In the genomic region with DNA sequence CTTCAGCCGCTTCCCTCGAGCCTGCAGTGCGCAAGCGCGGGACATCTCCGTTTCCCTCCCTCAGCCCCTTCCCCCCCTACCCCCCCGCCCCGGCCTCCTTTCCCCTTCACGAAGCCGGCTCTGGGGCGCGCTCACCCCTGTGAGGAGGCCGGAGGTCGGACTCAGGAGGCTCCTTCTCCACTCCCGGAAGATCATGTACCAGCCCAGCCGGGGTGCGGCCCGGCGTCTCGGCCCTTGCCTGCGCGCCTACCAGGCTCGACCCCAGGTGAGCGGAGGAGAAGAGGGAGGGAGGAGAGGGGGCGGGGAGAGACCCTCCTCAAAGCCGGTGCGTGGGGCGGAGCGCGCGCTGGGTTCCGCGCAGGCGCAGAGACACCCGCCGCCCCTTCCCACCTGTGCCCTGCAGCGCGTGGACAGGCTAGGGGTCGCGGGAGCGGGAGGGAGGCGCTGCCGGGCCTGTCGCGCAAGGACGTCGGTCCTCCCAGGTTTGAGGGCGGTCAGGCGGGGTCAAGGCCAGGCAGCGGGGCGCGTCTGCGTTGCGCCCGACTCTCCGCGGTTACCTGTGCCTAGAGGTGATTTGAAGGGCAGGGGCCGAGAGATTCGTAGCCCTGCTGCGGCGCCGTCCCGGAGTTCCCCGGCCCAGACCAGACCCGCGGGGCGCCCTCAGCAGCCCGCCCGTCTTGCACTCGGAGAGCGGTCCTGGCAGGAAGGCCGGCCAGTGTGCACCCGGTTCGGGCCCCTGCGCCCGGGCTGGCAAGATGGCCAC, we compare ENCODE assay signal across 1 cellular context.
A peak's percentile ranks its signal among the peaks of the same experiment; 100 is the strongest.
TF ChIP-seq lines count a peak whose summit lies in the region.

C6orf136 (plus strand) TSS at position 95 of the 763 bp plus-strand sequence; CDS start at position 194, 99 bp downstream.

TF ChIP-seq in K562, 482 proteins besides CTCF, POLR2A, EP300 and RAD21 (continued from another document and continues in another):
- TF ChIP-seq, protein P1, sequence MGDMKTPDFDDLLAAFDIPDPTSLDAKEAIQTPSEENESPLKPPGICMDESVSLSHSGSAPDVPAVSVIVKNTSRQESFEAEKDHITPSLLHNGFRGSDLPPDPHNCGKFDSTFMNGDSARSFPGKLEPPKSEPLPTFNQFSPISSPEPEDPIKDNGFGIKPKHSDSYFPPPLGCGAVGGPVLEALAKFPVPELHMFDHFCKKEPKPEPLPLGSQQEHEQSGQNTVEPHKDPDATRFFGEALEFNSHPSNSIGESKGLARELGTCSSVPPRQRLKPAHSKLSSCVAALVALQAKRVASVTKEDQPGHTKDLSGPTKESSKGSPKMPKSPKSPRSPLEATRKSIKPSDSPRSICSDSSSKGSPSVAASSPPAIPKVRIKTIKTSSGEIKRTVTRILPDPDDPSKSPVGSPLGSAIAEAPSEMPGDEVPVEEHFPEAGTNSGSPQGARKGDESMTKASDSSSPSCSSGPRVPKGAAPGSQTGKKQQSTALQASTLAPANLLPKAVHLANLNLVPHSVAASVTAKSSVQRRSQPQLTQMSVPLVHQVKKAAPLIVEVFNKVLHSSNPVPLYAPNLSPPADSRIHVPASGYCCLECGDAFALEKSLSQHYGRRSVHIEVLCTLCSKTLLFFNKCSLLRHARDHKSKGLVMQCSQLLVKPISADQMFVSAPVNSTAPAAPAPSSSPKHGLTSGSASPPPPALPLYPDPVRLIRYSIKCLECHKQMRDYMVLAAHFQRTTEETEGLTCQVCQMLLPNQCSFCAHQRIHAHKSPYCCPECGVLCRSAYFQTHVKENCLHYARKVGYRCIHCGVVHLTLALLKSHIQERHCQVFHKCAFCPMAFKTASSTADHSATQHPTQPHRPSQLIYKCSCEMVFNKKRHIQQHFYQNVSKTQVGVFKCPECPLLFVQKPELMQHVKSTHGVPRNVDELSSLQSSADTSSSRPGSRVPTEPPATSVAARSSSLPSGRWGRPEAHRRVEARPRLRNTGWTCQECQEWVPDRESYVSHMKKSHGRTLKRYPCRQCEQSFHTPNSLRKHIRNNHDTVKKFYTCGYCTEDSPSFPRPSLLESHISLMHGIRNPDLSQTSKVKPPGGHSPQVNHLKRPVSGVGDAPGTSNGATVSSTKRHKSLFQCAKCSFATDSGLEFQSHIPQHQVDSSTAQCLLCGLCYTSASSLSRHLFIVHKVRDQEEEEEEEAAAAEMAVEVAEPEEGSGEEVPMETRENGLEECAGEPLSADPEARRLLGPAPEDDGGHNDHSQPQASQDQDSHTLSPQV (IDR thresholded peaks at IDR 0.05), result no peak
- no peak for TF ChIP-seq POU5F1 (IDR thresholded peaks at IDR 0.05; ENCODE audit: borderline replicate concordance, low read depth, low read length, partially characterized antibody)
- no peak; a peak in 1 of 4 replicates for TF ChIP-seq TBL1XR1 (IDR thresholded peaks at IDR 0.05; ENCODE audit: low read length in 2 of 2)
- TF ChIP-seq CAMTA2 (CRISPR knock-in tag; conservative IDR thresholded peaks at IDR 0.05), result peak; percentile 38; the same call in 1 of the 2 replicates
- TF ChIP-seq SREBF1 (IDR thresholded peaks at IDR 0.05; ENCODE audit: borderline replicate concordance, low read depth, low read length), result no peak
- TF ChIP-seq HDAC8 (tag; IDR thresholded peaks at IDR 0.05), result no peak
- TF ChIP-seq MGA (IDR thresholded peaks at IDR 0.05), result peak; percentile 30
- TF ChIP-seq ZNF764 (CRISPR knock-in tag; IDR thresholded peaks at IDR 0.05; ENCODE audit: low read depth), result no peak
- peak; percentile 63; the same call in 1 of the 2 replicates for TF ChIP-seq SIN3B (IDR thresholded peaks at IDR 0.05; ENCODE audit: low read depth)
- TF ChIP-seq, protein P2, sequence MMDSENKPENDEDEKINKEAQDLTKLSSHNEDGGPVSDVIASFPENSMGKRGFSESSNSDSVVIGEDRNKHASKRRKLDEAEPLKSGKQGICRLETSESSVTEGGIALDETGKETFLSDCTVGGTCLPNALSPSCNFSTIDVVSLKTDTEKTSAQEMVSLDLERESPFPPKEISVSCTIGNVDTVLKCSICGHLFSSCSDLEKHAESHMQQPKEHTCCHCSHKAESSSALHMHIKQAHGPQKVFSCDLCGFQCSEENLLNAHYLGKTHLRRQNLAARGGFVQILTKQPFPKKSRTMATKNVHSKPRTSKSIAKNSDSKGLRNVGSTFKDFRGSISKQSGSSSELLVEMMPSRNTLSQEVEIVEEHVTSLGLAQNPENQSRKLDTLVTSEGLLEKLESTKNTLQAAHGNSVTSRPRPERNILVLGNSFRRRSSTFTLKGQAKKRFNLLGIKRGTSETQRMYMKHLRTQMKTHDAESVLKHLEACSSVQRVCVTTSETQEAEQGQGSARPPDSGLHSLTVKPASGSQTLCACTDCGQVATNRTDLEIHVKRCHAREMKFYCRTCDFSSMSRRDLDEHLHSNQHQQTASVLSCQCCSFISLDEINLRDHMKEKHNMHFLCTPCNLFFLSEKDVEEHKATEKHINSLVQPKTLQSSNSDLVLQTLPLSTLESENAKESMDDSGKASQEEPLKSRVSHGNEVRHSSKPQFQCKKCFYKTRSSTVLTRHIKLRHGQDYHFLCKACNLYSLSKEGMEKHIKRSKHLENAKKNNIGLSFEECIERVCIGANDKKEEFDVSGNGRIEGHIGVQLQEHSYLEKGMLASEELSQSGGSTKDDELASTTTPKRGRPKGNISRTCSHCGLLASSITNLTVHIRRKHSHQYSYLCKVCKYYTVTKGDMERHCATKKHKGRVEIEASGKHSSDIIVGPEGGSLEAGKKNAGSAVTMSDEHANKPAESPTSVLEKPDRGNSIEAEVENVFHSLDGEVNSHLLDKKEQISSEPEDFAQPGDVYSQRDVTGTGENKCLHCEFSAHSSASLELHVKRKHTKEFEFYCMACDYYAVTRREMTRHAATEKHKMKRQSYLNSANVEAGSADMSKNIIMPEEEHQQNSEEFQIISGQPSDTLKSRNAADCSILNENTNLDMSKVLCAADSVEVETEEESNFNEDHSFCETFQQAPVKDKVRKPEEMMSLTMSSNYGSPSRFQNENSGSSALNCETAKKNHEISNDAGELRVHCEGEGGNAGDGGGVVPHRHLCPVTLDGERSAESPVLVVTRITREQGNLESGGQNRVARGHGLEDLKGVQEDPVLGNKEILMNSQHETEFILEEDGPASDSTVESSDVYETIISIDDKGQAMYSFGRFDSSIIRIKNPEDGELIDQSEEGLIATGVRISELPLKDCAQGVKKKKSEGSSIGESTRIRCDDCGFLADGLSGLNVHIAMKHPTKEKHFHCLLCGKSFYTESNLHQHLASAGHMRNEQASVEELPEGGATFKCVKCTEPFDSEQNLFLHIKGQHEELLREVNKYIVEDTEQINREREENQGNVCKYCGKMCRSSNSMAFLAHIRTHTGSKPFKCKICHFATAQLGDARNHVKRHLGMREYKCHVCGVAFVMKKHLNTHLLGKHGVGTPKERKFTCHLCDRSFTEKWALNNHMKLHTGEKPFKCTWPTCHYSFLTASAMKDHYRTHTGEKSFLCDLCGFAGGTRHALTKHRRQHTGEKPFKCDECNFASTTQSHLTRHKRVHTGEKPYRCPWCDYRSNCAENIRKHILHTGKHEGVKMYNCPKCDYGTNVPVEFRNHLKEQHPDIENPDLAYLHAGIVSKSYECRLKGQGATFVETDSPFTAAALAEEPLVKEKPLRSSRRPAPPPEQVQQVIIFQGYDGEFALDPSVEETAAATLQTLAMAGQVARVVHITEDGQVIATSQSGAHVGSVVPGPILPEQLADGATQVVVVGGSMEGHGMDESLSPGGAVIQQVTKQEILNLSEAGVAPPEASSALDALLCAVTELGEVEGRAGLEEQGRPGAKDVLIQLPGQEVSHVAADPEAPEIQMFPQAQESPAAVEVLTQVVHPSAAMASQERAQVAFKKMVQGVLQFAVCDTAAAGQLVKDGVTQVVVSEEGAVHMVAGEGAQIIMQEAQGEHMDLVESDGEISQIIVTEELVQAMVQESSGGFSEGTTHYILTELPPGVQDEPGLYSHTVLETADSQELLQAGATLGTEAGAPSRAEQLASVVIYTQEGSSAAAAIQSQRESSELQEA (IDR thresholded peaks at IDR 0.05; ENCODE audit: low read depth), result peak; percentile 69
- no peak for TF ChIP-seq USF2 (CRISPR knock-in tag; IDR thresholded peaks at IDR 0.05)
- no peak for TF ChIP-seq SMARCB1 (IDR thresholded peaks at IDR 0.05; ENCODE audit: insufficient read length, low read depth)
- no peak for TF ChIP-seq PTTG1 (tag; IDR thresholded peaks at IDR 0.05; ENCODE audit: low read depth)
- TF ChIP-seq ARHGAP35 (IDR thresholded peaks at IDR 0.05; ENCODE audit: partially characterized antibody), result no peak
- no peak for TF ChIP-seq ZC3H8 (IDR thresholded peaks at IDR 0.05)
- TF ChIP-seq GABPB1 (CRISPR knock-in tag; IDR thresholded peaks at IDR 0.05), result peak; percentile 68; the same call in 1 of the 2 replicates
- no peak for TF ChIP-seq CTCFL (IDR thresholded peaks at IDR 0.05; ENCODE audit: borderline replicate concordance, insufficient read depth, low read depth, low read length, poor library complexity, severe bottlenecking)
